ENCODE assay signal across 8 cellular contexts in the genomic region with DNA sequence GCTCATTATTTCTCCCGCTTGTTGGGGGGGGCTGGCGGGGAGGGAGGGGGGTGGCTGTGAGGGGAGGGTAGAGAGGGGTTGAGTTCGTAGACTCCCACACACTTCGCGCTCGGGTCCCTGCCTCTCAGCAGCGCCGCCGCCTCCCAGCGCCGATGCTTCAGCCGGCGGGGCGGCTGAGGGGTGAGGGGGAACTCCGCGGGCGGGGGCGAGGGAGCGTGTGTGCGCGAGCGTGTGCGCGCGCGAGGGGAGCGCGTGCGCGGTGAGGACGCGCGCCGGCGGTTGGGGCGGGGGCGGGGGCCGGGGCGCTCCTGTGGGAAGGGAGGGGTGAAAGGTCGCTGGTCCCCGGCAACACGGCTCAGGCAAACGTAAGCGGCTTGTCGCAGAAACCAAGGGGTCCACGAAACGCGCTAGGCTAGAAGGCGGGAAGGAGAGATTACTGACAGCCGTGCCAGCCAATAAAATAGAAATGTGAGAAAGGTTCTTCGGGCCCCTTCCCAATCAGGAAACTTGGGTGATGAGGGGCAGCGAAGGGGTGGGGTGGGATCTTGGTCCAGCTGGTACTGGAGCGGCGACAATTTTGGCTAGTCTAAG. TPM values are rescaled to one million over a fixed set of nuclear protein-coding genes. Genes with fewer than 3 reads are reported as not detected.
DNase-seq lines count a peak whose midpoint lies in the region; ATAC-seq, FAIRE-seq and TF ChIP-seq lines count a peak whose summit lies in the region.

No MANE protein-coding gene starts in this region.

- no peak overlapping the region for H3K27ac Mint-ChIP-seq in activated T-helper 17 cell treated with anti-CD3 and anti-CD28 coated beads, Interleukin-2, amount 50 U/mL, for 72 hours

- H3K9me3 ChIP-seq in breast epithelium: no peaks in the 10 kb centered on the region
- H3K9me3 ChIP-seq in iPS-18a (ENCODE audit: control insufficient read depth, low read depth, low read length): no peaks in the 10 kb centered on the region

- H3K4me3 ChIP-seq in BJ (ENCODE audit: low read depth, low read length): peak overlapping the region; percentile 30
- H3K4me3 ChIP-seq in breast epithelium: peak overlapping the region; percentile 68 to 91 (median 78)
- H3K4me3 ChIP-seq in iPS-18a (ENCODE audit: low read length): peak overlapping the region; percentile 85

- DNase-seq in BJ (ENCODE audit: low read depth) (no peak), NCI-H82 (lab: John Stamatoyannopoulos, UW) (peak; percentile 94), breast epithelium (ENCODE audit: low spot score in 2 of 2) (peak; percentile 66 to 81), retina (peak; percentile 96), GM19239 (ENCODE audit: insufficient read length, low spot score) (no peak)

- no peak for TF ChIP-seq CTCF in BJ (IDR thresholded peaks at IDR 0.05; ENCODE audit: insufficient read depth, low read depth, low read length)
- no peak for TF ChIP-seq CTCF in breast epithelium (IDR thresholded peaks at IDR 0.05)

- H3K27ac ChIP-seq in breast epithelium (peak overlapping the region; percentile 84 to 97), iPS-18a (ENCODE audit: low read length) (no peak overlapping the region)

- H3K27me3 ChIP-seq in BJ (ENCODE audit: control insufficient read depth, insufficient read depth, low read length): peaks cover 4% of the 10 kb centered on the region
- H3K27me3 ChIP-seq in breast epithelium: no peaks in the 10 kb centered on the region
- H3K27me3 ChIP-seq in iPS-18a (ENCODE audit: control insufficient read depth, insufficient read depth, low read length): peaks cover 13% of the 10 kb centered on the region

- no peak overlapping the region for H3K4me3 Mint-ChIP-seq in activated T-helper 17 cell treated with anti-CD3 and anti-CD28 coated beads, Interleukin-2, amount 50 U/mL, for 72 hours

- peaks cover 9% of the 10 kb centered on the region for H3K9me3 Mint-ChIP-seq in activated T-helper 17 cell treated with anti-CD3 and anti-CD28 coated beads, Interleukin-2, amount 50 U/mL, for 72 hours

- no peak for FAIRE-seq in GM19239 (lab: Jason Lieb, UNC)

- H3K4me1 Mint-ChIP-seq in activated T-helper 17 cell treated with anti-CD3 and anti-CD28 coated beads, Interleukin-2, amount 50 U/mL, for 72 hours: no peaks in the 10 kb centered on the region

- POLR2A ChIA-PET in BJ (lab: Charles Lee): no interaction called here

- intact Hi-C loops in breast epithelium (cut with DNase I; ENCODE audit: low total_unique reads): no loop called here

- no peak for TF ChIP-seq POLR2A in breast epithelium (IDR thresholded peaks at IDR 0.05)

- ATAC-seq in HG03378 (IDR thresholded peaks at IDR 0.05; ENCODE audit: unreplicated experiment): peak; percentile 58
- ATAC-seq in activated T-helper 17 cell treated with anti-CD3 and anti-CD28 coated beads, Interleukin-2, amount 50 U/mL, for 72 hours (replicated peaks): no peak

- H3K36me3 ChIP-seq in BJ (ENCODE audit: control insufficient read depth, insufficient read depth, low read length) (no peaks in the 10 kb centered on the region), breast epithelium (no peaks in the 10 kb centered on the region), iPS-18a (ENCODE audit: control insufficient read depth, low read depth, low read length) (no peaks in the 10 kb centered on the region)

- peaks cover 23% of the 10 kb centered on the region for H3K27me3 Mint-ChIP-seq in activated T-helper 17 cell treated with anti-CD3 and anti-CD28 coated beads, Interleukin-2, amount 50 U/mL, for 72 hours

- H3K9ac ChIP-seq in iPS-18a (ENCODE audit: low read length): peak overlapping the region; percentile 82

- H3K4me1 ChIP-seq in breast epithelium: no peaks in the 10 kb centered on the region
- peaks cover 10% of the 10 kb centered on the region for H3K4me1 ChIP-seq in iPS-18a (ENCODE audit: control insufficient read depth, low read depth, low read length)

- CTCF ChIA-PET in BJ (lab: Yijun Ruan, JAX): no interaction called here

- no peaks in the 10 kb centered on the region for H3K36me3 Mint-ChIP-seq in activated T-helper 17 cell treated with anti-CD3 and anti-CD28 coated beads, Interleukin-2, amount 50 U/mL, for 72 hours (ENCODE audit: low read depth)

RNA-seq across cellular contexts. Expression of gene NOVA1, which starts 0.3 kb away (rescaled TPM):
- 0.10 TPM in 1 of 2 replicates, not detected in the other for polyA plus RNA-seq in BJ (2011; rRNA removed)
- 0.15 and 0.47 TPM in 2 replicates for polyA minus RNA-seq in BJ (2011; rRNA and poly(A)+ RNA removed)
- total RNA-seq in breast epithelium: 10 to 100 TPM; 58.9 to 72.0 (median 59.0) TPM
- total RNA-seq in activated T-helper 17 cell treated with anti-CD3 and anti-CD28 coated beads, Interleukin-2, amount 50 U/mL, for 72 hours: under 1 TPM in 1 of 2 donors, not detected in 1; 0.19 TPM

Comparison
In these comparisons a context has a peak if more than half of its experiments do, and no peak if none do; other contexts are left out.
1. DNase-seq: peak in NCI-H82 (single experiment), breast epithelium (2 of 2) and retina (single experiment); none in BJ (single experiment) and GM19239 (single experiment).
2. H3K4me3 ChIP-seq: peak in every context shown above with its lines; median percentile 85 in iPS-18a; 78 in breast epithelium; 30 in BJ.
3. RNA of gene NOVA1, which starts 0.3 kb away (total RNA-seq): 58.9 to 72.0 TPM in breast epithelium; 0.19 TPM in activated T-helper 17 cell treated with anti-CD3 and anti-CD28 coated beads, Interleukin-2, amount 50 U/mL, for 72 hours; every median in the first group is over 10 times any median in the second.